Comparison of ENCODE assay signal across 25 cellular contexts in genomic region chr2:180664507-180664906, GRCh38.
"Had no signal": no experiment of that assay in that cellular context is flagged by ENCODE, and none has a peak within 500 bp of the region (broad histone marks: within the 10 kb centered on the region; RNA-seq: fewer than 3 reads in every experiment).

No MANE protein-coding gene starts in this region.

- H3K27me3 Mint-ChIP-seq: stimulated activated naive B cell treated with anti-CD40 and anti-IgM and Interleukin-4, amounts not matched to agents 10 μg/mL and 1 μg/mL and 100 μg/mL, for 72 hours had no signal

- H3K4me1 Mint-ChIP-seq: naive thymus-derived CD4-positive, alpha-beta T cell; neural crest cell; stimulated activated naive B cell treated with anti-CD40 and anti-IgM and Interleukin-4, amounts not matched to agents 10 μg/mL and 1 μg/mL and 100 μg/mL, for 72 hours had no signal

- H3K36me3 Mint-ChIP-seq: mesothelial cell of epicardium; naive thymus-derived CD4-positive, alpha-beta T cell; natural killer cell treated with Interleukin-12 subunit alpha and Interleukin-12 subunit beta and Interleukin-15 and Interleukin-18, amount 100 ng/mL, for 72 hours; stimulated activated naive B cell treated with anti-CD40 and anti-IgM and Interleukin-4, amounts not matched to agents 10 μg/mL and 1 μg/mL and 100 μg/mL, for 72 hours had no signal

- DNase-seq: hippocampal formation; kidney; left ventricle myocardium inferior; mesendoderm; mucosa of descending colon; naive thymus-derived CD4-positive, alpha-beta T cell; nucleus accumbens; pancreas; posterior cingulate gyrus; retina; right cardiac atrium; stimulated activated CD4-positive, alpha-beta T cell treated with anti-CD3 and anti-CD28 coated beads, Interleukin-12 subunit alpha, Interleukin-12 subunit beta, amount 100 ng/mL, for 4 hours; stimulated activated CD4-positive, alpha-beta T cell treated with anti-CD3 and anti-CD28 coated beads, Interleukin-15, amount 100 ng/mL, for 24 hours; stimulated activated CD4-positive, alpha-beta T cell treated with anti-CD3 and anti-CD28 coated beads, Interleukin-2, amount 100 ng/mL, for 24 hours; stimulated activated CD4-positive, alpha-beta T cell treated with anti-CD3 and anti-CD28 coated beads, Interleukin-4, amount 100 ng/mL, for 1 hour; stimulated activated naive B cell treated with anti-CD40 and anti-IgM and Interleukin-4, amounts not matched to agents 10 μg/mL and 1 μg/mL and 100 μg/mL, for 72 hours; stimulated activated naive CD8-positive, alpha-beta T cell treated with anti-CD3 and anti-CD28 coated beads, Interleukin-15, Interleukin-2, amounts not matched to agents 100 U/mL and 50 U/mL, for 24 hours; stomach; tibial artery; trophoblast cell; upper lobe of right lung had no signal

- H3K4me3 Mint-ChIP-seq: mesothelial cell of epicardium; naive thymus-derived CD4-positive, alpha-beta T cell; natural killer cell treated with Interleukin-12 subunit alpha and Interleukin-12 subunit beta and Interleukin-15 and Interleukin-18, amount 100 ng/mL, for 72 hours; neural crest cell; stimulated activated naive B cell treated with anti-CD40 and anti-IgM and Interleukin-4, amounts not matched to agents 10 μg/mL and 1 μg/mL and 100 μg/mL, for 72 hours had no signal

- ATAC-seq: mucosa of descending colon; naive thymus-derived CD4-positive, alpha-beta T cell; natural killer cell treated with Interleukin-12 subunit alpha and Interleukin-12 subunit beta and Interleukin-15 and Interleukin-18, amount 100 ng/mL, for 72 hours; pancreas; right cardiac atrium; sciatic nerve; stimulated activated naive B cell treated with anti-CD40 and anti-IgM and Interleukin-4, amounts not matched to agents 10 μg/mL and 1 μg/mL and 100 μg/mL, for 72 hours; stimulated activated naive CD8-positive, alpha-beta T cell treated with anti-CD3 and anti-CD28 coated beads, Interleukin-15, Interleukin-2, amounts not matched to agents 100 U/mL and 50 U/mL, for 24 hours; upper lobe of right lung had no signal

- H3K27ac Mint-ChIP-seq: mesothelial cell of epicardium; naive thymus-derived CD4-positive, alpha-beta T cell; natural killer cell treated with Interleukin-12 subunit alpha and Interleukin-12 subunit beta and Interleukin-15 and Interleukin-18, amount 100 ng/mL, for 72 hours; stimulated activated naive B cell treated with anti-CD40 and anti-IgM and Interleukin-4, amounts not matched to agents 10 μg/mL and 1 μg/mL and 100 μg/mL, for 72 hours had no signal
